23 cellular contexts compared by ENCODE assay signal in the genomic region with DNA sequence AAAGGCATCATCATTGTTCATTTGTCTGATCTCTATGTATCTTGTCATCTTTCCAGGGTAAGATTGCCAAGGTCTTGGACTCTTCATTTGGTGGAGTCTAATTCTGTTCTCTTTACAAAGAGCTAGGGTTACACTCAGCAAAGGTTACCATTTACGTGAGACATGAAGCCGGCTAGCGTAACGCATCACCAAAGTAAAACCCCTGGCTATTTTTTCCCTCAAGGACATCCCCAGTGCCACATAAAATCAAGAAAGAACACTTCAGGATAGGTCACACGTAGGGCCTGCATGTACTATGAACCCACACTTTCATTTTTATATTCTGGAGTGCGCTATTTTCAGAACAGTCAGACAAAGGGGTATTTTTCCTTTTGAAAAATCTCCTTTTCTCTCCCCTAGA. TPM values are rescaled to one million over a fixed set of nuclear protein-coding genes. Genes with fewer than 3 reads are reported as not detected.
DNase-seq lines count a peak whose midpoint lies in the region; ATAC-seq, FAIRE-seq and TF ChIP-seq lines count a peak whose summit lies in the region.
"Had no signal": no experiment of that assay in that cellular context is flagged by ENCODE, and none has a peak within 500 bp of the region (broad histone marks: within the 10 kb centered on the region; RNA-seq: fewer than 3 reads in every experiment).

No MANE protein-coding gene starts in this region.

- H3K4me3 ChIP-seq in H1 (ENCODE audit: extremely low read depth in 1 of 4, insufficient read depth in 2 of 4, low read depth in 3 of 4, low read length in 4 of 4) (no peak overlapping the region), spleen (no peak overlapping the region)
- H3K4me3 ChIP-seq: pancreas, SJSA1, upper lobe of right lung had no signal

- H2BK5ac ChIP-seq in H1 (ENCODE audit: low read depth, low read length), result no peak overlapping the region

- H2AFZ ChIP-seq in H1 (ENCODE audit: low read length), result peak overlapping the region; percentile 47; the same call in 1 of the 2 replicates

- H3K4me1 ChIP-seq in H1 (replicated peaks in 1 of 4; ENCODE audit: control insufficient read depth in 3 of 4, insufficient read depth in 4 of 4, low read length in 3 of 4) (no peaks in the 10 kb centered on the region), spleen (peaks cover 0 to under 1% (median 0%) of the 10 kb centered on the region in 6 donors)
- H3K4me1 ChIP-seq: pancreas, SJSA1, upper lobe of right lung had no signal

- H2AK5ac ChIP-seq in H1 (ENCODE audit: low read depth, low read length), result no peak overlapping the region

- no peak overlapping the region for H3K4ac ChIP-seq in H1 (replicated peaks; ENCODE audit: insufficient read length, low read depth, low read length)

- no peaks in the 10 kb centered on the region for H3K23me2 ChIP-seq in H1 (ENCODE audit: low read depth, low read length)

- H3K4me2 ChIP-seq in H1 (ENCODE audit: insufficient read depth in 1 of 2, low read depth in 2 of 2, low read length in 2 of 2), result no peak overlapping the region

- H2BK20ac ChIP-seq in H1 (ENCODE audit: low read length), result no peak overlapping the region

- no peak overlapping the region for H4K91ac ChIP-seq in H1 (replicated peaks; ENCODE audit: insufficient read length, low read length)

- DNase-seq in Right ventricle myocardium inferior (ENCODE audit: missing footprints) (no peak), cardiac septum (ENCODE audit: low spot score) (no peak), H1 (ENCODE audit: low read depth in 1 of 2, low spot score in 2 of 2) (no peak), NCI-H2081 treated with DMSO at 0.1 percent for 48 hours (lab: John Stamatoyannopoulos, UW) (no peak), spleen (no peak)
- DNase-seq in activated CD4-positive, alpha-beta T cell treated with anti-CD3 and anti-CD28 coated beads for 4 hours, result no peak
- no peak for DNase-seq in NK-92 treated with Interleukin-12 subunit alpha and Interleukin-12 subunit beta, amount 100 ng/mL, for 24 hours (lab: John Stamatoyannopoulos, UW)
- DNase-seq: activated effector memory CD4-positive, alpha-beta T cell treated with anti-CD3 and anti-CD28 coated beads, Interleukin-2, amount 50 U/mL, for 16 hours; anterior cingulate cortex; NCI-H1436 treated with DMSO at 0.1 percent for 48 hours; NCI-H510A; pancreas; stimulated activated naive CD4-positive, alpha-beta T cell treated with Interleukin-2 at 50 U/mL for 16 hours; T-helper 9 cell; upper lobe of right lung had no signal

- no peaks in the 10 kb centered on the region for H3K79me1 ChIP-seq in H1 (ENCODE audit: low read depth, low read length)

- TF ChIP-seq RAD21 in H1 (IDR thresholded peaks at IDR 0.05 in 1 of 2, conservative IDR thresholded peaks at IDR 0.05 in 1 of 2; ENCODE audit: low read depth in 2 of 2, low read length in 2 of 2), result no peak

- H2BK12ac ChIP-seq in H1 (ENCODE audit: low read depth, low read length), result no peak overlapping the region

- no peak overlapping the region for H3K18ac ChIP-seq in H1 (ENCODE audit: extremely low read depth, low read length)

- no peak overlapping the region for H2BK120ac ChIP-seq in H1 (replicated peaks; ENCODE audit: low read depth, low read length)

- H3K14ac ChIP-seq in H1 (ENCODE audit: insufficient read length), result no peak overlapping the region

- H3K56ac ChIP-seq in H1 (replicated peaks; ENCODE audit: insufficient read length, low read depth, low read length), result no peak overlapping the region

- H3K23ac ChIP-seq in H1 (ENCODE audit: insufficient read length), result no peak overlapping the region

- POLR2A ChIA-PET in H1 (lab: Charles Lee; ENCODE audit: partially characterized antibody), result no interaction called here

- no peak overlapping the region for H4K8ac ChIP-seq in H1 (ENCODE audit: extremely low read depth, insufficient read depth, low read length)

- H3K9me3 ChIP-seq in H1 (ENCODE audit: insufficient read depth in 2 of 2, low read depth in 1 of 2, low read length in 1 of 2), result no peaks in the 10 kb centered on the region
- H3K9me3 ChIP-seq in spleen, result no peaks in the 10 kb centered on the region
- H3K9me3 ChIP-seq: pancreas, SJSA1, upper lobe of right lung had no signal

- H3K79me2 ChIP-seq in H1 (ENCODE audit: control insufficient read depth in 1 of 2, insufficient read depth in 2 of 2, low read length in 2 of 2), result no peaks in the 10 kb centered on the region

- CTCF ChIA-PET in H1 (lab: Charles Lee; ENCODE audit: partially characterized antibody), result interaction anchor here (0.6 kb wide), 1 partner anchor 181 kb away, joined by 3 read pairs; no protein-coding TSS in a partner anchor

- H4K5ac ChIP-seq in H1 (ENCODE audit: insufficient read length, low read depth, low read length), result no peak overlapping the region

- H3K27ac ChIP-seq in H1 (ENCODE audit: low read depth, low read length), result no peak overlapping the region
- peak overlapping the region in 3 of 8 donors; percentile 2 to 45 (median 26) for H3K27ac ChIP-seq in spleen
- H3K27ac ChIP-seq: pancreas, SJSA1, upper lobe of right lung had no signal

- H3K36me3 ChIP-seq in H1 (ENCODE audit: control insufficient read depth in 2 of 4, insufficient read depth in 4 of 4, low read length in 3 of 4), result no peaks in the 10 kb centered on the region
- H3K36me3 ChIP-seq in spleen, result peaks cover 0 to 5% (median 0%) of the 10 kb centered on the region in 6 donors
- H3K36me3 ChIP-seq: pancreas, SJSA1, upper lobe of right lung had no signal

- no peaks in the 10 kb centered on the region for H4K20me1 ChIP-seq in H1 (replicated peaks in 1 of 2; ENCODE audit: control insufficient read depth in 1 of 2, insufficient read depth in 2 of 2, low read length in 2 of 2)

- H2BK15ac ChIP-seq in H1 (ENCODE audit: low read length), result no peak overlapping the region

- TF ChIP-seq CTCF in H1 (IDR thresholded peaks at IDR 0.05; ENCODE audit: control extremely low read depth in 1 of 3, insufficient read depth in 1 of 3, low read depth in 1 of 3, low read length in 3 of 3), result no peak
- TF ChIP-seq CTCF in spleen (IDR thresholded peaks at IDR 0.05 in 8 of 11, conservative IDR thresholded peaks at IDR 0.05 in 3 of 11), result no peak

- no peak for TF ChIP-seq POLR2A in H1 (IDR thresholded peaks at IDR 0.05; ENCODE audit: control extremely low read depth in 1 of 2, low read depth in 2 of 2, low read length in 2 of 2)
- TF ChIP-seq POLR2A in spleen (IDR thresholded peaks at IDR 0.05), result no peak

- intact Hi-C loops in Right ventricle myocardium inferior (cut with DNase I) (no loop called here), cardiac septum (cut with DNase I) (no loop called here), spleen (cut with DNase I; ENCODE audit: low total_unique reads) (no loop called here)

- FAIRE-seq in H1 (lab: Jason Lieb, UNC), result no peak
- FAIRE-seq: A204.1, HTR-8/SVneo, pancreas had no signal

- H3K27me3 ChIP-seq in H1 (replicated peaks in 1 of 4; ENCODE audit: control insufficient read depth in 3 of 4, extremely low read depth in 1 of 4, insufficient read depth in 3 of 4, low read length in 3 of 4) (no peaks in the 10 kb centered on the region), spleen (replicated peaks in 1 of 7) (no peaks in the 10 kb centered on the region)
- H3K27me3 ChIP-seq: pancreas, SJSA1, upper lobe of right lung had no signal

- WGBS in H1 (ENCODE audit: extremely low coverage in 1 of 2, insufficient coverage in 1 of 2, insufficient read length in 1 of 2, insufficient replicate concordance in 2 of 2, low coverage in 1 of 2, low lambda C conversion rate in 2 of 2, missing lambda C conversion rate in 1 of 2), 2 experiments, result 91% methylated on average over 6 of the region's 6 CpGs; no CpG with 5 or more reads in 1 of the 2 experiments
- WGBS in spleen, 5 donors, result 72 to 85% (median 80%) methylated on average over 6 of the region's 6 CpGs

- H3K9ac ChIP-seq in H1 (replicated peaks in 1 of 4; ENCODE audit: extremely low read depth in 1 of 4, low read depth in 3 of 4, low read length in 3 of 4), result no peak overlapping the region

- no peak for TF ChIP-seq EP300 in H1 (IDR thresholded peaks at IDR 0.05; ENCODE audit: borderline replicate concordance in 1 of 2, low read depth in 2 of 2, low read length in 2 of 2)

- peak; percentile 52 for ATAC-seq in Right ventricle myocardium inferior
- peak; percentile 47 for ATAC-seq in HG02763 (IDR thresholded peaks at IDR 0.05; ENCODE audit: unreplicated experiment)
- ATAC-seq: activated CD4-positive, CD25-positive, alpha-beta regulatory T cell treated with anti-CD3 and anti-CD28 coated beads, Interleukin-2, amount 50 U/mL, for 24 hours; pancreas; upper lobe of right lung had no signal

TF ChIP-seq in H1, 55 proteins besides CTCF, POLR2A, EP300 and RAD21 (continues in another document):
- TF ChIP-seq BACH1 (IDR thresholded peaks at IDR 0.05; ENCODE audit: low read length) (no peak), NANOG (IDR thresholded peaks at IDR 0.05; ENCODE audit: insufficient read depth, low read depth, low read length, poor library complexity, severe bottlenecking) (no peak), PHF8 (conservative IDR thresholded peaks at IDR 0.05; ENCODE audit: low read depth, low read length) (no peak), NRF1 (IDR thresholded peaks at IDR 0.05; ENCODE audit: low read depth, low read length) (no peak)

RNA-seq across cellular contexts. Expression of gene MYOT, which starts 20.0 kb away (rescaled TPM):
- total RNA-seq in Right ventricle myocardium inferior, result 22.4 TPM
- total RNA-seq in cardiac septum, result 38.9 TPM
- not detected in 2 replicates for total RNA-seq in H1 (2021; fragmentation: NEBNext Ultra II Directional; extraction: Animal tissue kit (Norgen Biotek cat#: 25700))
- not detected in 2 replicates for polyA plus RNA-seq in H1 (2011; rRNA removed)
- polyA plus RNA-seq in H1 (2011; cell fraction: cytosol; rRNA removed), result not detected
- not detected for polyA plus RNA-seq in H1 (2011; cell fraction: nucleus; rRNA removed)
- not detected in 4 replicates for polyA plus RNA-seq in H1 (2012, experiment 1 of 2)
- not detected for polyA plus RNA-seq in H1 (2012, experiment 2 of 2)
- not detected for polyA plus RNA-seq in H1 (2013, experiment 1 of 2)
- not detected for polyA plus RNA-seq in H1 (2013, experiment 2 of 2)
- polyA minus RNA-seq in H1 (2011; rRNA and poly(A)+ RNA removed), result not detected in 2 replicates
- polyA minus RNA-seq in H1 (2011; cell fraction: cytosol; rRNA and poly(A)+ RNA removed), result not detected
- polyA minus RNA-seq in H1 (2011; cell fraction: nucleus; rRNA and poly(A)+ RNA removed), result not detected
- under 1 TPM in 4 of 7 donors, not detected in 3; 0.52 to 0.94 (median 0.68) TPM for total RNA-seq in spleen
- polyA plus RNA-seq in spleen, result under 1 TPM; 0.27 to 0.90 (median 0.35) TPM
- total RNA-seq: fibroblast of villous mesenchyme, OCI-LY7, SJSA1, upper lobe of right lung had no signal
- polyA plus RNA-seq: CD14-positive monocyte had no signal

RNA-seq across cellular contexts. Expression of gene PKD2L2, which starts 41.6 kb away (rescaled TPM):
- total RNA-seq in Right ventricle myocardium inferior (0.81 TPM), cardiac septum (0.62 TPM), spleen (1 to 10 TPM in 2 of 7 donors, not detected in 5; 1.1 to 1.8 TPM)
- not detected in 2 replicates for total RNA-seq in H1 (2021; fragmentation: NEBNext Ultra II Directional; extraction: Animal tissue kit (Norgen Biotek cat#: 25700))
- polyA plus RNA-seq in H1 (2011; rRNA removed) (not detected in 2 replicates), spleen (under 1 TPM in 1 of 3 donors, not detected in 2; 0.09 TPM)
- not detected for polyA plus RNA-seq in H1 (2011; cell fraction: cytosol; rRNA removed)
- polyA plus RNA-seq in H1 (2011; cell fraction: nucleus; rRNA removed), result not detected
- not detected in 4 replicates for polyA plus RNA-seq in H1 (2012, experiment 1 of 2)
- polyA plus RNA-seq in H1 (2012, experiment 2 of 2), result not detected
- 0.06 TPM for polyA plus RNA-seq in H1 (2013, experiment 1 of 2)
- not detected for polyA plus RNA-seq in H1 (2013, experiment 2 of 2)
- polyA minus RNA-seq in H1 (2011; rRNA and poly(A)+ RNA removed), result not detected in 2 replicates
- not detected for polyA minus RNA-seq in H1 (2011; cell fraction: cytosol; rRNA and poly(A)+ RNA removed)
- polyA minus RNA-seq in H1 (2011; cell fraction: nucleus; rRNA and poly(A)+ RNA removed), result not detected
- total RNA-seq: fibroblast of villous mesenchyme, OCI-LY7, SJSA1, upper lobe of right lung had no signal

Comparison
In these comparisons a context has a peak if more than half of its experiments do, and no peak if none do; other contexts are left out.
1. RNA of gene MYOT, which starts 20.0 kb away (total RNA-seq): 38.9 TPM in cardiac septum (single experiment) and 22.4 TPM in Right ventricle myocardium inferior (single experiment); 0.52 to 0.94 TPM in spleen and not detected in H1; every median in the first group is over 10 times any median in the second.